14 cellular contexts compared by ENCODE assay signal in genomic region chr2:145038041-145038525, GRCh38.
DNase-seq lines count a peak whose midpoint lies in the region; ATAC-seq, FAIRE-seq and TF ChIP-seq lines count a peak whose summit lies in the region.
"Had no signal": no experiment of that assay in that cellular context is flagged by ENCODE, and none has a peak within 500 bp of the region (broad histone marks: within the 10 kb centered on the region; RNA-seq: fewer than 3 reads in every experiment).

No MANE protein-coding gene starts in this region.

- intact Hi-C loops in Right ventricle myocardium inferior (cut with DNase I) = no loop called here

- no peak overlapping the region for H3K4me3 ChIP-seq in A549
- H3K4me3 ChIP-seq: body of pancreas, transverse colon had no signal

- no peaks in the 10 kb centered on the region for H3K9me3 ChIP-seq in A549
- H3K9me3 ChIP-seq: body of pancreas, transverse colon had no signal

- WGBS in A549 (ENCODE audit: missing lambda C conversion rate) = 49% methylated on average over 6 of the region's 6 CpGs

- TF ChIP-seq EP300 in A549 (IDR thresholded peaks at IDR 0.05) = no peak

- peak overlapping the region; percentile 30 to 53; a peak in 5 of 6 replicates for H3K27ac ChIP-seq in A549
- H3K27ac ChIP-seq: body of pancreas, epithelial cell of prostate, transverse colon had no signal

- POLR2A ChIA-PET in A549 (lab: Yijun Ruan, JAX) = interaction anchor here (0.6 kb wide), 1 partner anchor 1601 kb away, joined by 3 read pairs; no protein-coding TSS in a partner anchor

- CTCF ChIA-PET in A549 (lab: Yijun Ruan, JAX) = no interaction called here

- TF ChIP-seq POLR2A in A549 (IDR thresholded peaks at IDR 0.05; ENCODE audit: low read length) = no peak

- no peak for FAIRE-seq in A549 (lab: Jason Lieb, UNC)

- DNase-seq in A549 (ENCODE audit: low read depth in 1 of 2, low spot score in 1 of 2) (peak in 1 of 2 experiments; percentile 47), Right ventricle myocardium inferior (ENCODE audit: missing footprints) (no peak), occipital lobe (lab: John Stamatoyannopoulos, UW) (peak; percentile 39), SHP77 treated with DMSO at 0.1 percent for 48 hours (lab: John Stamatoyannopoulos, UW) (no peak), CD1c-positive myeloid dendritic cell (ENCODE audit: extremely low spot score) (no peak)
- DNase-seq: activated CD4-positive, alpha-beta T cell treated with anti-CD3 and anti-CD28 coated beads for 4 hours; body of pancreas; NCI-H2107; T-cell; transverse colon had no signal

- ATAC-seq in A549 = peak; percentile 67 to 84
- peak; percentile 57; the same call in 2 of the 3 replicates for ATAC-seq in SK-N-SH treated with all-trans-retinoic acid at 6 μM for 48 hours
- peak; percentile 31 for ATAC-seq in Right ventricle myocardium inferior
- no peak for ATAC-seq in HG02938 (IDR thresholded peaks at IDR 0.05; ENCODE audit: unreplicated experiment)
- ATAC-seq in GM21528 (IDR thresholded peaks at IDR 0.05; ENCODE audit: low FRiP score, unreplicated experiment) = no peak
- ATAC-seq: body of pancreas, T-cell had no signal

- H3K4me2 ChIP-seq in A549 = peak overlapping the region; percentile 94

- TF ChIP-seq RAD21 in A549 (conservative IDR thresholded peaks at IDR 0.05 in 1 of 2, IDR thresholded peaks at IDR 0.05 in 1 of 2) = no peak

- no peak for TF ChIP-seq CTCF in A549 (IDR thresholded peaks at IDR 0.05)

- peaks cover 32% of the 10 kb centered on the region for H3K4me1 ChIP-seq in A549
- H3K4me1 ChIP-seq: body of pancreas, transverse colon had no signal

TF ChIP-seq in A549, 52 proteins besides CTCF, POLR2A, EP300 and RAD21:
- 0 out of 2 replicates have a peak, but pooled peaks have one; percentile 20 for TF ChIP-seq MAX (IDR thresholded peaks at IDR 0.05)
- TF ChIP-seq HDAC2 (IDR thresholded peaks at IDR 0.05) = no peak

TF ChIP-seq in SK-N-SH treated with all-trans-retinoic acid at 6 μM for 48 hours, 23 proteins besides CTCF, POLR2A, EP300 and RAD21:
- TF ChIP-seq ESRRG (CRISPR knock-in tag; IDR thresholded peaks at IDR 0.05) (no peak), CREB5 (CRISPR knock-in tag; IDR thresholded peaks at IDR 0.05; ENCODE audit: low read depth) (no peak), POU6F1 (CRISPR knock-in tag; IDR thresholded peaks at IDR 0.05; ENCODE audit: borderline replicate concordance, low read depth) (no peak), ARNTL (CRISPR knock-in tag; IDR thresholded peaks at IDR 0.05; ENCODE audit: borderline replicate concordance, low read depth) (no peak), OSR1 (CRISPR knock-in tag; IDR thresholded peaks at IDR 0.05) (no peak), CSRNP3 (CRISPR knock-in tag; IDR thresholded peaks at IDR 0.05) (no peak), ZNF70 (CRISPR knock-in tag; IDR thresholded peaks at IDR 0.05) (no peak)

Comparison
In these comparisons a context has a peak if more than half of its experiments do, and no peak if none do; other contexts are left out.
1. ATAC-seq: peak in A549 (2 of 2), SK-N-SH treated with all-trans-retinoic acid at 6 μM for 48 hours (single experiment) and Right ventricle myocardium inferior (single experiment); none in HG02938 (single experiment) and GM21528 (single experiment).